Comparison of ENCODE assay signal across 1 cellular context in genomic region chr6:112109267-112109666, GRCh38.
TF ChIP-seq lines count a peak whose summit lies in the region.

No MANE protein-coding gene starts in this region.

TF ChIP-seq in endothelial cell of umbilical vein, 7 proteins besides CTCF, POLR2A, EP300 and RAD21:
- no peak for TF ChIP-seq EZH2 (IDR thresholded peaks at IDR 0.05; ENCODE audit: borderline replicate concordance, low read depth, low read length, severe bottlenecking)
- no peak for TF ChIP-seq GATA2 (IDR thresholded peaks at IDR 0.05; ENCODE audit: insufficient read depth, insufficient read length, low read depth, low read length)
- TF ChIP-seq, protein P1, sequence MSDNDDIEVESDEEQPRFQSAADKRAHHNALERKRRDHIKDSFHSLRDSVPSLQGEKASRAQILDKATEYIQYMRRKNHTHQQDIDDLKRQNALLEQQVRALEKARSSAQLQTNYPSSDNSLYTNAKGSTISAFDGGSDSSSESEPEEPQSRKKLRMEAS (IDR thresholded peaks at IDR 0.05; ENCODE audit: insufficient read depth, insufficient read length) = no peak
- TF ChIP-seq JUN (IDR thresholded peaks at IDR 0.05; ENCODE audit: borderline replicate concordance, insufficient read depth, insufficient read length, low read depth) = no peak
- TF ChIP-seq FOS (IDR thresholded peaks at IDR 0.05; ENCODE audit: borderline replicate concordance, insufficient read depth, low read length) = no peak
- no peak for TF ChIP-seq POLR2AphosphoS5 (IDR thresholded peaks at IDR 0.05; ENCODE audit: insufficient read depth, low read depth, low read length)
- no peak for TF ChIP-seq MYC (IDR thresholded peaks at IDR 0.05; ENCODE audit: low read depth, low read length)
